In the genomic region with DNA sequence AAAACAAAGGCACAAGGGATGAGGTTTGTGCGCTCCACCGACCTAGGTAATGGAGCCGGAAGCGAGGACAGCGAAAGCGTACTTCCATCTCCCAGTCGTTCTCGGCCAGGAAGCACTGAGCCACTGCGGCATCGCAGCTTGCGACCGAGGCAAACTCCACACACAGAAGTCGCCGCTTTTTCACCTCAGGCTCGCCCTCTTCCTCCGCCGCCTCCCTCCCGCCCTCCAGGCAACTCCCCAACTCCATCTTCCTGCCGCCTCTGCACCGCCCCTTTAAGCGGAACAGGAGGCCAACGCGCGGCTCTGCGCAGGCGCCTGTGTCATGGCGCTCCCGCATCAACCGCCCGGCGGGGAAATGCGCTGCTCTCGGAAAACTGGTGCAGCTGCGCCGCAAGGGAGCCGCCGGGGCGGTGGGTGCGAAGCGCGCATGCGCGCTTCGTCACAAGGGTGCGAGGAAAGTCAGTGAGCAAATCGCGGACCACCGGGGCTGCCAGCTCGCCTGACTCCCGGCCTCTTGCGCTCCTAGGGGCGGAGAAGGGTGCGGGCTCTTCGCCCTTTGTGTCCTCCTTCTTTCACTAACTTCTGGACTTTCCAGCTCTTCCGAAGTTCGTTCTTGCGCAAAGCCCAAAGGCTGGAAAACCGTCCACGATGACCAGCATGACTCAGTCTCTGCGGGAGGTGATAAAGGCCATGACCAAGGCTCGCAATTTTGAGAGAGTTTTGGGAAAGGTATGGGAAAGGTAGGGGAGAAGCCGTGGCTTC, we compare ENCODE assay signal across 7 cellular contexts. TPM values are rescaled to one million over a fixed set of nuclear protein-coding genes. Genes with fewer than 3 reads are reported as not detected.
DNase-seq lines count a peak whose midpoint lies in the region; ATAC-seq and TF ChIP-seq lines count a peak whose summit lies in the region.

TSS of gene ACOT13 (plus strand) at position 462 of the 762 bp plus-strand sequence. CDS start at position 649, 187 bp downstream.
A gene with protein sequence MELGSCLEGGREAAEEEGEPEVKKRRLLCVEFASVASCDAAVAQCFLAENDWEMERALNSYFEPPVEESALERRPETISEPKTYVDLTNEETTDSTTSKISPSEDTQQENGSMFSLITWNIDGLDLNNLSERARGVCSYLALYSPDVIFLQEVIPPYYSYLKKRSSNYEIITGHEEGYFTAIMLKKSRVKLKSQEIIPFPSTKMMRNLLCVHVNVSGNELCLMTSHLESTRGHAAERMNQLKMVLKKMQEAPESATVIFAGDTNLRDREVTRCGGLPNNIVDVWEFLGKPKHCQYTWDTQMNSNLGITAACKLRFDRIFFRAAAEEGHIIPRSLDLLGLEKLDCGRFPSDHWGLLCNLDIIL (minus strand): TSS at position 284 of the 762 bp plus-strand sequence. CDS start 37 bp downstream, at position 247.

- H3K27ac ChIP-seq in ascending aorta (peak within 1 kb of the TSS; percentile 90 to 95), hepatocyte (peak within 1 kb of the TSS; percentile 93)

- H3K36me3 ChIP-seq in ascending aorta (peaks cover 0 to 12% of the 10 kb centered on the region in 2 donors), hepatocyte (replicated peaks; ENCODE audit: insufficient read depth, low read depth) (no peaks in the 10 kb centered on the region)

- WGBS in hepatocyte (ENCODE audit: low lambda C conversion rate, missing lambda C conversion rate), result under 1% methylated on average over 62 of the region's 62 CpGs

- peak within 1 kb of the TSS; percentile 85 to 99 for H3K4me3 ChIP-seq in ascending aorta
- peak within 1 kb of the TSS; percentile 68 for H3K4me3 ChIP-seq in hepatocyte

- H4K20me1 ChIP-seq in hepatocyte (ENCODE audit: insufficient read depth, poor library complexity, severe bottlenecking), result no peaks in the 10 kb centered on the region

- H3K9me2 ChIP-seq in hepatocyte (replicated peaks; ENCODE audit: insufficient read depth), result no peaks in the 10 kb centered on the region

- H3K4me2 ChIP-seq in hepatocyte, result peak within 1 kb of the TSS; percentile 82

- H3K27me3 ChIP-seq in ascending aorta (no peaks in the 10 kb centered on the region), hepatocyte (no peaks in the 10 kb centered on the region)

- peaks cover 4 to 13% of the 10 kb centered on the region in 2 donors for H3K4me1 ChIP-seq in ascending aorta
- H3K4me1 ChIP-seq in hepatocyte (ENCODE audit: insufficient read depth), result peaks cover 8% of the 10 kb centered on the region

- peak within 1 kb of the TSS; percentile 72 for H2AFZ ChIP-seq in hepatocyte

- ATAC-seq in GM18499 (IDR thresholded peaks at IDR 0.05; ENCODE audit: insufficient read depth, unreplicated experiment), result peak; percentile 77
- peak; percentile 95 for ATAC-seq in HG02943 (IDR thresholded peaks at IDR 0.05; ENCODE audit: low read depth, unreplicated experiment)

- TF ChIP-seq CTCF in ascending aorta (IDR thresholded peaks at IDR 0.05), result peak; percentile 50 to 74 (median 52)
- peak; percentile 52 for TF ChIP-seq CTCF in hepatocyte (IDR thresholded peaks at IDR 0.05; ENCODE audit: poor library complexity)

- H3K79me2 ChIP-seq in hepatocyte, result peaks cover 46% of the 10 kb centered on the region

- peak; percentile 66 for DNase-seq in NCI-H187 treated with DMSO at 0.1 percent for 48 hours (lab: John Stamatoyannopoulos, UW)
- peak; percentile 86 to 98 for DNase-seq in ascending aorta (ENCODE audit: low spot score in 2 of 2)
- peak; percentile 99 for DNase-seq in hepatocyte (ENCODE audit: low spot score)
- peak; percentile 98 for DNase-seq in retina

- no peaks in the 10 kb centered on the region for H3K9me3 ChIP-seq in ascending aorta
- H3K9me3 ChIP-seq in hepatocyte (ENCODE audit: low read depth), result no peaks in the 10 kb centered on the region

- intact Hi-C loops in T-helper 2 cell treated with Interferon-gamma antibody and Interleukin-4, amounts not matched to agents 100 ng/mL and 5 ng/mL, for 36 hours (cut with micrococcal nuclease), result loop anchor here (1.0 kb wide), 3 partner anchors 20 to 108 kb away; partner anchors contain the start of genes GMNN and KIAA0319
- intact Hi-C loops in ascending aorta (cut with DNase I), result loop anchor here (1.0 to 5.0 kb wide), 3 partner anchors 54 to 106 kb away; partner anchors contain the start of gene GMNN

RNA-seq across cellular contexts. Expression of gene ACOT13, which starts in this region (rescaled TPM):
- total RNA-seq in T-helper 2 cell treated with Interferon-gamma antibody and Interleukin-4, amounts not matched to agents 100 ng/mL and 5 ng/mL, for 36 hours, result 21.3 and 24.4 TPM in 2 replicates
- total RNA-seq in ascending aorta (3.1 TPM), hepatocyte (19.7 and 30.1 TPM in 2 replicates)
- 52.5 and 61.6 TPM in 2 replicates for polyA plus RNA-seq in hepatocyte

RNA-seq across cellular contexts. Expression of the second gene that starts in this region (rescaled TPM):
- 43.4 and 46.5 TPM in 2 replicates for total RNA-seq in T-helper 2 cell treated with Interferon-gamma antibody and Interleukin-4, amounts not matched to agents 100 ng/mL and 5 ng/mL, for 36 hours
- total RNA-seq in ascending aorta (5.6 TPM), hepatocyte (106 and 117 TPM in 2 replicates)
- polyA plus RNA-seq in hepatocyte, result 58.3 and 75.5 TPM in 2 replicates

Comparison
In these comparisons a context has a peak if more than half of its experiments do, and no peak if none do; other contexts are left out.
1. Peak in every context shown above with its lines: DNase-seq, ATAC-seq, H3K4me3 ChIP-seq and H3K27ac ChIP-seq.